Comparison of ENCODE assay signal across 8 cellular contexts in genomic region chr2:25041928-25042320, GRCh38. TPM values are rescaled to one million over a fixed set of nuclear protein-coding genes. Genes with fewer than 3 reads are reported as not detected.
DNase-seq lines count a peak whose midpoint lies in the region; ATAC-seq, FAIRE-seq and TF ChIP-seq lines count a peak whose summit lies in the region.

A gene with protein sequence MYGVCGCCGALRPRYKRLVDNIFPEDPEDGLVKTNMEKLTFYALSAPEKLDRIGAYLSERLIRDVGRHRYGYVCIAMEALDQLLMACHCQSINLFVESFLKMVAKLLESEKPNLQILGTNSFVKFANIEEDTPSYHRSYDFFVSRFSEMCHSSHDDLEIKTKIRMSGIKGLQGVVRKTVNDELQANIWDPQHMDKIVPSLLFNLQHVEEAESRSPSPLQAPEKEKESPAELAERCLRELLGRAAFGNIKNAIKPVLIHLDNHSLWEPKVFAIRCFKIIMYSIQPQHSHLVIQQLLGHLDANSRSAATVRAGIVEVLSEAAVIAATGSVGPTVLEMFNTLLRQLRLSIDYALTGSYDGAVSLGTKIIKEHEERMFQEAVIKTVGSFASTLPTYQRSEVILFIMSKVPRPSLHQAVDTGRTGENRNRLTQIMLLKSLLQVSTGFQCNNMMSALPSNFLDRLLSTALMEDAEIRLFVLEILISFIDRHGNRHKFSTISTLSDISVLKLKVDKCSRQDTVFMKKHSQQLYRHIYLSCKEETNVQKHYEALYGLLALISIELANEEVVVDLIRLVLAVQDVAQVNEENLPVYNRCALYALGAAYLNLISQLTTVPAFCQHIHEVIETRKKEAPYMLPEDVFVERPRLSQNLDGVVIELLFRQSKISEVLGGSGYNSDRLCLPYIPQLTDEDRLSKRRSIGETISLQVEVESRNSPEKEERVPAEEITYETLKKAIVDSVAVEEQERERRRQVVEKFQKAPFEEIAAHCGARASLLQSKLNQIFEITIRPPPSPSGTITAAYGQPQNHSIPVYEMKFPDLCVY (plus strand): TSS chr2:25042076. CDS start chr2:25042313, 237 bp downstream.

- H3K9me3 ChIP-seq in H1 (ENCODE audit: insufficient read depth in 2 of 2, low read depth in 1 of 2, low read length in 1 of 2) = no peaks in the 10 kb centered on the region

- peak; percentile 98 for DNase-seq in COLO668 (lab: John Stamatoyannopoulos, UW; ENCODE audit: unreplicated experiment)
- DNase-seq in HT1080 (ENCODE audit: low read depth) = peak; percentile 86
- DNase-seq in NOMO-1 treated with dmso at 0.1 percent for 144 hours (lab: John Stamatoyannopoulos, UW; ENCODE audit: unreplicated experiment) = peak; percentile 93
- DNase-seq in activated CD8-positive, alpha-beta memory T cell treated with anti-CD3 and anti-CD28 coated beads, Interleukin-2, amount 50 U/mL, for 1 hour (ENCODE audit: extremely low read depth) = peak; percentile 74
- peak; percentile 53 to 82 for DNase-seq in H1 (ENCODE audit: low read depth in 1 of 2, low spot score in 2 of 2)
- peak; percentile 95 for DNase-seq in mesendoderm
- peak; percentile 76 for DNase-seq in stimulated activated CD8-positive, alpha-beta memory T cell treated with anti-CD3 and anti-CD28 coated beads, Interleukin-12 subunit alpha, Interleukin-12 subunit beta, amount 100 ng/mL, for 24 hours (ENCODE audit: extremely low read depth)

- H2BK20ac ChIP-seq in H1 (ENCODE audit: low read length) = 0 out of 2 replicates have a peak within 1 kb of the TSS, but pooled peaks have one; percentile 61

- POLR2A ChIA-PET in H1 (lab: Charles Lee; ENCODE audit: partially characterized antibody) = no interaction called here

- H2AK5ac ChIP-seq in H1 (ENCODE audit: low read depth, low read length) (no peak within 1 kb of the TSS; the same call in 1 of the 2 replicates), mesendoderm (ENCODE audit: low read length) (no peak within 1 kb of the TSS)

- TF ChIP-seq EP300 in H1 (IDR thresholded peaks at IDR 0.05; ENCODE audit: borderline replicate concordance in 1 of 2, low read depth in 2 of 2, low read length in 2 of 2) = no peak

- H3K79me1 ChIP-seq in H1 (ENCODE audit: low read depth, low read length) (peaks cover 2% of the 10 kb centered on the region; the same call in 1 of the 2 replicates), mesendoderm (ENCODE audit: low read length) (no peaks in the 10 kb centered on the region)

- no peak within 1 kb of the TSS for H4K5ac ChIP-seq in H1 (ENCODE audit: insufficient read length, low read depth, low read length)
- H4K5ac ChIP-seq in mesendoderm (ENCODE audit: low read length) = no peak within 1 kb of the TSS

- 0% methylated on average over 21 of the region's 54 CpGs; no CpG with 5 or more reads in 1 of the 2 experiments for WGBS in H1 (ENCODE audit: extremely low coverage in 1 of 2, insufficient coverage in 1 of 2, insufficient read length in 1 of 2, insufficient replicate concordance in 2 of 2, low coverage in 1 of 2, low lambda C conversion rate in 2 of 2, missing lambda C conversion rate in 1 of 2), 2 experiments
- no CpG with 5 or more reads among the region's 54 CpGs for WGBS in mesendoderm (ENCODE audit: extremely low coverage, insufficient coverage, low lambda C conversion rate)

- H2BK15ac ChIP-seq in H1 (ENCODE audit: low read length) (peak within 1 kb of the TSS; percentile 61; the same call in 1 of the 2 replicates), mesendoderm (replicated peaks; ENCODE audit: low read depth) (no peak within 1 kb of the TSS)

- peaks cover 0 to 10% (median 5%) of the 10 kb centered on the region in 4 experiments; a peak in 5 of 7 replicates for H3K4me1 ChIP-seq in H1 (replicated peaks in 1 of 4; ENCODE audit: control insufficient read depth in 3 of 4, insufficient read depth in 4 of 4, low read length in 3 of 4)
- peaks cover 4% of the 10 kb centered on the region for H3K4me1 ChIP-seq in mesendoderm (ENCODE audit: control insufficient read depth, low read depth, low read length)

- CTCF ChIA-PET in H1 (lab: Charles Lee; ENCODE audit: partially characterized antibody) = interaction anchor here (0.6 to 4.6 kb wide), 14 partner anchors 9 to 88 kb away, joined by 3 to 21 read pairs (median 4); no protein-coding TSS in a partner anchor

- peak within 1 kb of the TSS; percentile 71 for H3K18ac ChIP-seq in H1 (ENCODE audit: extremely low read depth, low read length)
- peak within 1 kb of the TSS; percentile 78 for H3K18ac ChIP-seq in mesendoderm (ENCODE audit: low read length)

- H2AFZ ChIP-seq in H1 (ENCODE audit: low read length) = peak within 1 kb of the TSS; percentile 80; the same call in 1 of the 2 replicates

- H3K23ac ChIP-seq in H1 (ENCODE audit: insufficient read length) = no peak within 1 kb of the TSS
- no peak within 1 kb of the TSS for H3K23ac ChIP-seq in mesendoderm (ENCODE audit: low read length)

- no peak within 1 kb of the TSS; the same call in 1 of the 2 replicates for H2BK5ac ChIP-seq in H1 (ENCODE audit: low read depth, low read length)
- no peak within 1 kb of the TSS for H2BK5ac ChIP-seq in mesendoderm (ENCODE audit: low read length)

- 0 out of 2 replicates have a peak within 1 kb of the TSS, but pooled peaks have one; percentile 22 for H2BK12ac ChIP-seq in H1 (ENCODE audit: low read depth, low read length)

- H3K27me3 ChIP-seq in H1 (replicated peaks in 1 of 4; ENCODE audit: control insufficient read depth in 3 of 4, extremely low read depth in 1 of 4, insufficient read depth in 3 of 4, low read length in 3 of 4) (peaks cover 0 to 16% (median 12%) of the 10 kb centered on the region in 4 experiments; a peak in 6 of 7 replicates), mesendoderm (ENCODE audit: insufficient read depth, low read length, poor library complexity) (peaks cover 2% of the 10 kb centered on the region)

- H3K4me3 ChIP-seq in H1 (ENCODE audit: extremely low read depth in 1 of 4, insufficient read depth in 2 of 4, low read depth in 3 of 4, low read length in 4 of 4) (peak within 1 kb of the TSS; percentile 66 to 98 (median 77)), mesendoderm (ENCODE audit: low read length) (peak within 1 kb of the TSS; percentile 18)

- H2BK120ac ChIP-seq in H1 (replicated peaks; ENCODE audit: low read depth, low read length) (no peak within 1 kb of the TSS), mesendoderm (ENCODE audit: low read depth, low read length) (no peak within 1 kb of the TSS)

- H3K27ac ChIP-seq in H1 (ENCODE audit: low read depth, low read length) (no peak within 1 kb of the TSS), mesendoderm (ENCODE audit: low read depth, low read length) (no peak within 1 kb of the TSS)

- H3K9ac ChIP-seq in H1 (replicated peaks in 1 of 4; ENCODE audit: extremely low read depth in 1 of 4, low read depth in 3 of 4, low read length in 3 of 4) = peak within 1 kb of the TSS in 3 of 4 experiments; percentile 38 to 81 (median 42); a peak in 5 of 7 replicates
- H3K9ac ChIP-seq in mesendoderm (ENCODE audit: low read length) = peak within 1 kb of the TSS; percentile 55

- TF ChIP-seq RAD21 in H1 (IDR thresholded peaks at IDR 0.05 in 1 of 2, conservative IDR thresholded peaks at IDR 0.05 in 1 of 2; ENCODE audit: low read depth in 2 of 2, low read length in 2 of 2) = no peak

- H3K4ac ChIP-seq in H1 (replicated peaks; ENCODE audit: insufficient read length, low read depth, low read length) = peak within 1 kb of the TSS; percentile 47
- H3K4ac ChIP-seq in mesendoderm (ENCODE audit: low read depth, low read length) = peak within 1 kb of the TSS; percentile 62

- H3K36me3 ChIP-seq in H1 (ENCODE audit: control insufficient read depth in 2 of 4, insufficient read depth in 4 of 4, low read length in 3 of 4) = no peaks in the 10 kb centered on the region
- no peaks in the 10 kb centered on the region for H3K36me3 ChIP-seq in mesendoderm (ENCODE audit: control insufficient read depth, insufficient read depth, low read length)

- H3K14ac ChIP-seq in H1 (ENCODE audit: insufficient read length) = no peak within 1 kb of the TSS

- H4K8ac ChIP-seq in H1 (ENCODE audit: extremely low read depth, insufficient read depth, low read length) = peak within 1 kb of the TSS; percentile 81
- no peak within 1 kb of the TSS for H4K8ac ChIP-seq in mesendoderm (ENCODE audit: low read depth, low read length)

- peak; percentile 88 for ATAC-seq in GM21367 (IDR thresholded peaks at IDR 0.05; ENCODE audit: unreplicated experiment)

- peak within 1 kb of the TSS; percentile 77 for H4K91ac ChIP-seq in H1 (replicated peaks; ENCODE audit: insufficient read length, low read length)

- H3K4me2 ChIP-seq in H1 (ENCODE audit: insufficient read depth in 1 of 2, low read depth in 2 of 2, low read length in 2 of 2) (peak within 1 kb of the TSS; percentile 99 to 100), mesendoderm (ENCODE audit: low read length) (peak within 1 kb of the TSS; percentile 97)

- no peak for TF ChIP-seq CTCF in H1 (IDR thresholded peaks at IDR 0.05; ENCODE audit: control extremely low read depth in 1 of 3, insufficient read depth in 1 of 3, low read depth in 1 of 3, low read length in 3 of 3)

- peaks cover 16% of the 10 kb centered on the region for H3K23me2 ChIP-seq in H1 (ENCODE audit: low read depth, low read length)

- H3K56ac ChIP-seq in H1 (replicated peaks; ENCODE audit: insufficient read length, low read depth, low read length) (no peak within 1 kb of the TSS), mesendoderm (ENCODE audit: low read length) (peak within 1 kb of the TSS; percentile 83)

- H4K20me1 ChIP-seq in H1 (replicated peaks in 1 of 2; ENCODE audit: control insufficient read depth in 1 of 2, insufficient read depth in 2 of 2, low read length in 2 of 2) = peaks cover 0 to 10% of the 10 kb centered on the region in 2 experiments

- FAIRE-seq in H1 (lab: Jason Lieb, UNC) = no peak

- no peaks in the 10 kb centered on the region for H3K79me2 ChIP-seq in H1 (ENCODE audit: control insufficient read depth in 1 of 2, insufficient read depth in 2 of 2, low read length in 2 of 2)
- no peaks in the 10 kb centered on the region for H3K79me2 ChIP-seq in mesendoderm (ENCODE audit: control insufficient read depth, insufficient read depth, low read length)

- TF ChIP-seq POLR2A in H1 (IDR thresholded peaks at IDR 0.05; ENCODE audit: control extremely low read depth in 1 of 2, low read depth in 2 of 2, low read length in 2 of 2) = no peak; a peak in 1 of 3 replicates

RNA-seq across cellular contexts. Expression of the gene that starts here (rescaled TPM):
- 3.9 and 5.6 TPM in 2 replicates for total RNA-seq in HT1080 (2014; rRNA removed; shearing (Covaris generic))
- polyA plus RNA-seq in HT1080 (2015; cell fraction: cytosol; rRNA removed) = 0.71 and 0.88 TPM in 2 replicates
- 1.1 and 1.2 TPM in 2 replicates for polyA plus RNA-seq in HT1080 (2015; cell fraction: nucleus; rRNA removed)
- total RNA-seq in H1 (2021; fragmentation: NEBNext Ultra II Directional; extraction: Animal tissue kit (Norgen Biotek cat#: 25700)) = 8.8 and 9.6 TPM in 2 replicates
- polyA plus RNA-seq in H1 (2011; rRNA removed) = 3.4 and 4.9 TPM in 2 replicates
- 4.1 TPM for polyA plus RNA-seq in H1 (2011; cell fraction: cytosol; rRNA removed)
- 11.1 TPM for polyA plus RNA-seq in H1 (2011; cell fraction: nucleus; rRNA removed)
- 4.8 to 6.4 TPM (median 5.3 TPM) in 4 replicates for polyA plus RNA-seq in H1 (2012, experiment 1 of 2)
- polyA plus RNA-seq in H1 (2012, experiment 2 of 2) = 2.8 TPM
- 3.3 TPM for polyA plus RNA-seq in H1 (2013, experiment 1 of 2)
- polyA plus RNA-seq in H1 (2013, experiment 2 of 2) = 2.9 TPM
- 18.4 and 19.2 TPM in 2 replicates for polyA minus RNA-seq in H1 (2011; rRNA and poly(A)+ RNA removed)
- 8.1 TPM for polyA minus RNA-seq in H1 (2011; cell fraction: cytosol; rRNA and poly(A)+ RNA removed)
- 10.0 TPM for polyA minus RNA-seq in H1 (2011; cell fraction: nucleus; rRNA and poly(A)+ RNA removed)
- 1.4 TPM for polyA plus RNA-seq in mesendoderm (2013, experiment 1 of 2)
- polyA plus RNA-seq in mesendoderm (2013, experiment 2 of 2) = 1.4 TPM
